Comparison of ENCODE assay signal across 1 cellular context in the genomic region with DNA sequence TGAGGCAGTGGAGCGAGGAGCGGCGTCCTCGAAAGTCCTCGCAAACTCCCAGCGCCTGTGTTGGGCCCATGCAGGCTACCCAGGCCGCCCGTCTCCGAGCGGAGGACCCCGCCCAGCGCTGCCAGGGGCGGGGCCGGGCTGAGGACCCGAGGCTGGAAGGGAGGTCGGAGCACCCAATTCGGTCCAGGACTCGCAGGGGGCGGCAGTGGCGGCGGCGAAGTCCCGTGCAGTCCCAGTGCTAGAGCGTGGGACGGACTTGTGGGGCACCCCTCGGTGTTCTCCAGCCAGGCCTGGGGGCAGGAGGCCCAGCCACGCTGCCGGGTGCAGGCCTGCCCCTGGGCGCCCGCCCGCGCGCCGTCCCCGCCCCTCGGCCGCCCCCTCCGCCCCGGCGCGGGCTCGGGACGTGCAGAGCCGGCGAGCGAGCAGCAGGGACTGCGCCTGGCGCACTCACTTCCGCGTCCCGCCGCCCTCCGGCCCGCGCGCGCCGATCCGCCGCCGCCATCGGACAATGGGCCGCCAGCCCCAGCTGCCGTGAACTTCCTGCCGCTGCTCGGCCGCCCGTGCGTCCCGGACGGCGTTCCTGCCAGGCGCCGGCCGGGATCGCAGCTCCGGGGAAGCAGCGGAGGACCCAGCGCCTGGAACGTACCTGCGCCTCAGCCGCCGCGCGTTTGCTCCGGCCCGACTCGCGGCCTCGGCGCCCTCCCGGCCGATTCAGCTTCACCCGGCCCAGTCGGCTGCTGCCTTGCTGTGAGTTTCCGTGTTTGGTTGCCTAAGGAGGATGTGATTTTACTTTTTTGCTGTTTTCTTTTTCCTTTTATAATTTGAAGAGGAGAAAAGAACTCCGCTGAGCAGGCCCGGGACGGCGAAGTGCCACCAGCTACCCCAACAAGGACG.
TF ChIP-seq lines count a peak whose summit lies in the region.

No MANE protein-coding gene starts in this region.

TF ChIP-seq in H1, 55 proteins besides CTCF, POLR2A, EP300 and RAD21:
- no peak for TF ChIP-seq RFX5 (IDR thresholded peaks at IDR 0.05; ENCODE audit: borderline replicate concordance, low read depth, low read length)
- TF ChIP-seq EZH2 (IDR thresholded peaks at IDR 0.05; ENCODE audit: low read depth, low read length, severe bottlenecking), result peak; percentile 10
- TF ChIP-seq CREB1 (IDR thresholded peaks at IDR 0.05), result peak; percentile 35; the same call in 1 of the 2 replicates
- TF ChIP-seq SP4 (IDR thresholded peaks at IDR 0.05; ENCODE audit: low read length), result no peak
- TF ChIP-seq RXRA (IDR thresholded peaks at IDR 0.05; ENCODE audit: insufficient read depth, low read depth, low read length), result no peak
- TF ChIP-seq TBP (IDR thresholded peaks at IDR 0.05; ENCODE audit: low read depth, low read length), result peak; percentile 48; the same call in 1 of the 2 replicates
- TF ChIP-seq RNF2 (IDR thresholded peaks at IDR 0.05; ENCODE audit: borderline replicate concordance, low read depth, low read length, missing control alignments, poor library complexity, severe bottlenecking), result no peak
- TF ChIP-seq RBBP5 (IDR thresholded peaks at IDR 0.05; ENCODE audit: borderline replicate concordance, low read depth, low read length), result peak; percentile 55; the same call in 1 of the 2 replicates
- no peak; the same call in 1 of the 2 replicates for TF ChIP-seq E2F6 (IDR thresholded peaks at IDR 0.05)
- TF ChIP-seq BACH1 (IDR thresholded peaks at IDR 0.05; ENCODE audit: low read length), result no peak
- TF ChIP-seq BRCA1 (IDR thresholded peaks at IDR 0.05; ENCODE audit: low read depth, low read length), result no peak
- TF ChIP-seq CTBP2 (IDR thresholded peaks at IDR 0.05; ENCODE audit: borderline replicate concordance, insufficient read depth, insufficient read length, low read length), result no peak
- TF ChIP-seq GABPA (IDR thresholded peaks at IDR 0.05; ENCODE audit: borderline replicate concordance, insufficient read depth, low read length), result 0 out of 2 replicates have a peak, but pooled peaks have one; percentile 68
- no peak for TF ChIP-seq ATF2 (IDR thresholded peaks at IDR 0.05; ENCODE audit: low read length)
- TF ChIP-seq ASH2L (IDR thresholded peaks at IDR 0.05; ENCODE audit: low read length), result peak; percentile 77
- TF ChIP-seq, protein P1, sequence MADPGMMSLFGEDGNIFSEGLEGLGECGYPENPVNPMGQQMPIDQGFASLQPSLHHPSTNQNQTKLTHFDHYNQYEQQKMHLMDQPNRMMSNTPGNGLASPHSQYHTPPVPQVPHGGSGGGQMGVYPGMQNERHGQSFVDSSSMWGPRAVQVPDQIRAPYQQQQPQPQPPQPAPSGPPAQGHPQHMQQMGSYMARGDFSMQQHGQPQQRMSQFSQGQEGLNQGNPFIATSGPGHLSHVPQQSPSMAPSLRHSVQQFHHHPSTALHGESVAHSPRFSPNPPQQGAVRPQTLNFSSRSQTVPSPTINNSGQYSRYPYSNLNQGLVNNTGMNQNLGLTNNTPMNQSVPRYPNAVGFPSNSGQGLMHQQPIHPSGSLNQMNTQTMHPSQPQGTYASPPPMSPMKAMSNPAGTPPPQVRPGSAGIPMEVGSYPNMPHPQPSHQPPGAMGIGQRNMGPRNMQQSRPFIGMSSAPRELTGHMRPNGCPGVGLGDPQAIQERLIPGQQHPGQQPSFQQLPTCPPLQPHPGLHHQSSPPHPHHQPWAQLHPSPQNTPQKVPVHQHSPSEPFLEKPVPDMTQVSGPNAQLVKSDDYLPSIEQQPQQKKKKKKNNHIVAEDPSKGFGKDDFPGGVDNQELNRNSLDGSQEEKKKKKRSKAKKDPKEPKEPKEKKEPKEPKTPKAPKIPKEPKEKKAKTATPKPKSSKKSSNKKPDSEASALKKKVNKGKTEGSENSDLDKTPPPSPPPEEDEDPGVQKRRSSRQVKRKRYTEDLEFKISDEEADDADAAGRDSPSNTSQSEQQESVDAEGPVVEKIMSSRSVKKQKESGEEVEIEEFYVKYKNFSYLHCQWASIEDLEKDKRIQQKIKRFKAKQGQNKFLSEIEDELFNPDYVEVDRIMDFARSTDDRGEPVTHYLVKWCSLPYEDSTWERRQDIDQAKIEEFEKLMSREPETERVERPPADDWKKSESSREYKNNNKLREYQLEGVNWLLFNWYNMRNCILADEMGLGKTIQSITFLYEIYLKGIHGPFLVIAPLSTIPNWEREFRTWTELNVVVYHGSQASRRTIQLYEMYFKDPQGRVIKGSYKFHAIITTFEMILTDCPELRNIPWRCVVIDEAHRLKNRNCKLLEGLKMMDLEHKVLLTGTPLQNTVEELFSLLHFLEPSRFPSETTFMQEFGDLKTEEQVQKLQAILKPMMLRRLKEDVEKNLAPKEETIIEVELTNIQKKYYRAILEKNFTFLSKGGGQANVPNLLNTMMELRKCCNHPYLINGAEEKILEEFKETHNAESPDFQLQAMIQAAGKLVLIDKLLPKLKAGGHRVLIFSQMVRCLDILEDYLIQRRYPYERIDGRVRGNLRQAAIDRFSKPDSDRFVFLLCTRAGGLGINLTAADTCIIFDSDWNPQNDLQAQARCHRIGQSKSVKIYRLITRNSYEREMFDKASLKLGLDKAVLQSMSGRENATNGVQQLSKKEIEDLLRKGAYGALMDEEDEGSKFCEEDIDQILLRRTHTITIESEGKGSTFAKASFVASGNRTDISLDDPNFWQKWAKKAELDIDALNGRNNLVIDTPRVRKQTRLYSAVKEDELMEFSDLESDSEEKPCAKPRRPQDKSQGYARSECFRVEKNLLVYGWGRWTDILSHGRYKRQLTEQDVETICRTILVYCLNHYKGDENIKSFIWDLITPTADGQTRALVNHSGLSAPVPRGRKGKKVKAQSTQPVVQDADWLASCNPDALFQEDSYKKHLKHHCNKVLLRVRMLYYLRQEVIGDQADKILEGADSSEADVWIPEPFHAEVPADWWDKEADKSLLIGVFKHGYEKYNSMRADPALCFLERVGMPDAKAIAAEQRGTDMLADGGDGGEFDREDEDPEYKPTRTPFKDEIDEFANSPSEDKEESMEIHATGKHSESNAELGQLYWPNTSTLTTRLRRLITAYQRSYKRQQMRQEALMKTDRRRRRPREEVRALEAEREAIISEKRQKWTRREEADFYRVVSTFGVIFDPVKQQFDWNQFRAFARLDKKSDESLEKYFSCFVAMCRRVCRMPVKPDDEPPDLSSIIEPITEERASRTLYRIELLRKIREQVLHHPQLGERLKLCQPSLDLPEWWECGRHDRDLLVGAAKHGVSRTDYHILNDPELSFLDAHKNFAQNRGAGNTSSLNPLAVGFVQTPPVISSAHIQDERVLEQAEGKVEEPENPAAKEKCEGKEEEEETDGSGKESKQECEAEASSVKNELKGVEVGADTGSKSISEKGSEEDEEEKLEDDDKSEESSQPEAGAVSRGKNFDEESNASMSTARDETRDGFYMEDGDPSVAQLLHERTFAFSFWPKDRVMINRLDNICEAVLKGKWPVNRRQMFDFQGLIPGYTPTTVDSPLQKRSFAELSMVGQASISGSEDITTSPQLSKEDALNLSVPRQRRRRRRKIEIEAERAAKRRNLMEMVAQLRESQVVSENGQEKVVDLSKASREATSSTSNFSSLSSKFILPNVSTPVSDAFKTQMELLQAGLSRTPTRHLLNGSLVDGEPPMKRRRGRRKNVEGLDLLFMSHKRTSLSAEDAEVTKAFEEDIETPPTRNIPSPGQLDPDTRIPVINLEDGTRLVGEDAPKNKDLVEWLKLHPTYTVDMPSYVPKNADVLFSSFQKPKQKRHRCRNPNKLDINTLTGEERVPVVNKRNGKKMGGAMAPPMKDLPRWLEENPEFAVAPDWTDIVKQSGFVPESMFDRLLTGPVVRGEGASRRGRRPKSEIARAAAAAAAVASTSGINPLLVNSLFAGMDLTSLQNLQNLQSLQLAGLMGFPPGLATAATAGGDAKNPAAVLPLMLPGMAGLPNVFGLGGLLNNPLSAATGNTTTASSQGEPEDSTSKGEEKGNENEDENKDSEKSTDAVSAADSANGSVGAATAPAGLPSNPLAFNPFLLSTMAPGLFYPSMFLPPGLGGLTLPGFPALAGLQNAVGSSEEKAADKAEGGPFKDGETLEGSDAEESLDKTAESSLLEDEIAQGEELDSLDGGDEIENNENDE (IDR thresholded peaks at IDR 0.05; ENCODE audit: insufficient replicate concordance, low read length), result no peak
- no peak for TF ChIP-seq CBX8 (IDR thresholded peaks at IDR 0.05; ENCODE audit: borderline replicate concordance, low read depth, low read length)
- no peak for TF ChIP-seq EGR1 (IDR thresholded peaks at IDR 0.05; ENCODE audit: borderline replicate concordance, low read depth, low read length)
- no peak for TF ChIP-seq CHD1 (IDR thresholded peaks at IDR 0.05; ENCODE audit: low read depth, low read length)
- TF ChIP-seq KDM4A (IDR thresholded peaks at IDR 0.05; ENCODE audit: low read depth, low read length, severe bottlenecking), result peak; percentile 92
- peak; percentile 77 for TF ChIP-seq PHF8 (conservative IDR thresholded peaks at IDR 0.05; ENCODE audit: low read depth, low read length)
- TF ChIP-seq TAF7 (optimal IDR thresholded peaks at IDR 0.05; ENCODE audit: borderline replicate concordance, low read depth, low read length), result peak; percentile 40
- no peak for TF ChIP-seq JUND (IDR thresholded peaks at IDR 0.05; ENCODE audit: low read length)
- TF ChIP-seq TAF1 (IDR thresholded peaks at IDR 0.05; ENCODE audit: low read depth, low read length), result peak; percentile 75; the same call in 1 of the 2 replicates
- TF ChIP-seq TEAD4 (IDR thresholded peaks at IDR 0.05; ENCODE audit: low read depth, low read length), result no peak
- no peak for TF ChIP-seq CHD2 (IDR thresholded peaks at IDR 0.05; ENCODE audit: low read length)
- TF ChIP-seq NANOG (IDR thresholded peaks at IDR 0.05; ENCODE audit: insufficient read depth, low read depth, low read length, poor library complexity, severe bottlenecking), result peak; percentile 3
- TF ChIP-seq USF2 (IDR thresholded peaks at IDR 0.05; ENCODE audit: low read length), result no peak
- TF ChIP-seq SUZ12 (IDR thresholded peaks at IDR 0.05; ENCODE audit: low read length), result no peak
- TF ChIP-seq JUN (IDR thresholded peaks at IDR 0.05; ENCODE audit: low read depth, low read length), result no peak
- TF ChIP-seq SIN3A (conservative IDR thresholded peaks at IDR 0.05 in 1 of 2, IDR thresholded peaks at IDR 0.05 in 1 of 2; ENCODE audit: low read depth in 1 of 2, low read length in 2 of 2), result 0 out of 4 replicates have a peak, but pooled peaks of 1 of the 2 experiments have one; percentile 50
